Comparison of ENCODE assay signal across 11 cellular contexts in the genomic region with DNA sequence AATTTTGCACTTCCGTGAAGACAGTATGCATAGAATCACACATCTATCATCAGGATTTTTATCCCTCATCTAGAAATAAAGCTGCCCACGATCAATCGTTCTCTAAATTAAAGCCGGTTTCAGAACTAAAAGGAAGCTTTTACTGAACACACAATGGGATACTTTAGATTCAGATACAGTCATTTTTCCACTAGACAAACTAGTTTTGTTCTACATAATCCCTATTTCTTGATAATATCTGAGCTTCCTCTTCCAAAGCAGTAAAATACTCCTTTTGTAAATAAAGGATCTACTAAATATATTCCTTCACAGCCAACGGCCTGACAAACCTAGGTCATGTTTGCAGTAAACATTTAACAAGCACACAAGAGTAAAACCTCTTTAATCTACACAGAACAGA. TPM values are rescaled to one million over a fixed set of nuclear protein-coding genes. Genes with fewer than 3 reads are reported as not detected.
A peak's percentile ranks its signal among the peaks of the same experiment; 100 is the strongest.
DNase-seq lines count a peak whose midpoint lies in the region; ATAC-seq, FAIRE-seq and TF ChIP-seq lines count a peak whose summit lies in the region.
"Had no signal": no experiment of that assay in that cellular context is flagged by ENCODE, and none has a peak within 500 bp of the region (broad histone marks: within the 10 kb centered on the region; RNA-seq: fewer than 3 reads in every experiment).

No MANE protein-coding gene starts in this region.

- H3K27ac ChIP-seq in K562 (ENCODE audit: extremely low read depth, low read depth, low read length): no peak overlapping the region

- H3K36me3 Mint-ChIP-seq in stimulated activated naive CD8-positive, alpha-beta T cell treated with anti-CD3 and anti-CD28 coated beads, Interleukin-15, Interleukin-2, amounts not matched to agents 100 ng/mL and 50 ng/mL, for 24 hours (ENCODE audit: low read depth): peaks cover 29% of the 10 kb centered on the region

- H3K9ac ChIP-seq in K562 (ENCODE audit: insufficient read depth in 1 of 2, low read depth in 2 of 2, low read length in 2 of 2): no peak overlapping the region

- WGBS in K562 (ENCODE audit: insufficient coverage, low coverage, missing lambda C conversion rate): 78% methylated on average over 5 of the region's 5 CpGs

- CTCF ChIA-PET in K562 (lab: Yijun Ruan, JAX; ENCODE audit: low intra/inter-chr PET ratio): no interaction called here

- no peak for DNase-seq in stimulated activated naive CD8-positive, alpha-beta T cell treated with anti-CD3 and anti-CD28 coated beads, Interleukin-15, amount 100 ng/mL, for 72 hours
- DNase-seq in K562 (ENCODE audit: extremely low read depth in 1 of 4, low spot score in 3 of 4) (no peak), mucosa of descending colon (peak in 1 of 3 donors; percentile 32), NCI-H510A (lab: John Stamatoyannopoulos, UW) (no peak), GM20000 (ENCODE audit: low spot score) (no peak), UCSD-AML1 (lab: John Stamatoyannopoulos, UW; ENCODE audit: unreplicated experiment) (no peak)
- DNase-seq: activated CD8-positive, alpha-beta memory T cell treated with anti-CD3 and anti-CD28 coated beads for 24 hours; Kasumi-1 had no signal

- TF ChIP-seq CTCF in K562 (IDR thresholded peaks at IDR 0.05 in 2 of 3, conservative IDR thresholded peaks at IDR 0.05 in 1 of 3; ENCODE audit: insufficient read depth in 2 of 3, low read depth in 1 of 3, low read length in 3 of 3): no peak
- TF ChIP-seq CTCF in mucosa of descending colon (IDR thresholded peaks at IDR 0.05): no peak
- TF ChIP-seq CTCF in GM20000 (IDR thresholded peaks at IDR 0.05; ENCODE audit: extremely low read depth, missing control alignments): no peak

- H3K4me1 ChIP-seq in K562 (replicated peaks in 1 of 2; ENCODE audit: control insufficient read depth in 2 of 2, insufficient read depth in 2 of 2, low read length in 2 of 2): peaks cover 0 to 4% of the 10 kb centered on the region in 2 experiments; a peak in 1 of 5 replicates
- H3K4me1 ChIP-seq in mucosa of descending colon (ENCODE audit: low read depth): peaks cover 33% of the 10 kb centered on the region

- H3K36me3 ChIP-seq in K562 (ENCODE audit: control insufficient read depth, insufficient read depth, low read length) (peaks cover 43% of the 10 kb centered on the region), mucosa of descending colon (ENCODE audit: low read depth) (no peaks in the 10 kb centered on the region)

- no peaks in the 10 kb centered on the region for H3K9me1 ChIP-seq in K562 (ENCODE audit: control insufficient read depth, insufficient read depth, low read length)

- H4K20me1 ChIP-seq in K562 (replicated peaks; ENCODE audit: control insufficient read depth, insufficient read depth, low read length): no peaks in the 10 kb centered on the region; the same call in 1 of the 2 replicates

- in situ Hi-C loops in K562 (cut with MboI): no loop called here

- H3K4me1 Mint-ChIP-seq in stimulated activated naive CD8-positive, alpha-beta T cell treated with anti-CD3 and anti-CD28 coated beads, Interleukin-15, Interleukin-2, amounts not matched to agents 100 ng/mL and 50 ng/mL, for 24 hours (ENCODE audit: low read depth): peaks cover 50% of the 10 kb centered on the region
- H3K4me1 Mint-ChIP-seq in stimulated activated naive CD8-positive, alpha-beta T cell treated with anti-CD3 and anti-CD28 coated beads, Interleukin-15, amount 100 ng/mL, for 72 hours: peaks cover 33% of the 10 kb centered on the region

- ATAC-seq in stimulated activated naive CD8-positive, alpha-beta T cell treated with anti-CD3 and anti-CD28 coated beads, Interleukin-15, amount 100 ng/mL, for 72 hours: no peak
- ATAC-seq in K562 (no peak), mucosa of descending colon (peak; percentile 31), GM21423 (IDR thresholded peaks at IDR 0.05; ENCODE audit: unreplicated experiment) (no peak)

- no peak for TF ChIP-seq EP300 in K562 (IDR thresholded peaks at IDR 0.05; ENCODE audit: low read length)

- no peak for TF ChIP-seq RAD21 in K562 (CRISPR knock-in tag; conservative IDR thresholded peaks at IDR 0.05 in 1 of 2, IDR thresholded peaks at IDR 0.05 in 1 of 2)

- no peaks in the 10 kb centered on the region for H3K9me3 ChIP-seq in K562 (replicated peaks; ENCODE audit: control insufficient read depth, insufficient read depth, low read depth, low read length)
- no peaks in the 10 kb centered on the region for H3K9me3 ChIP-seq in mucosa of descending colon

- no peaks in the 10 kb centered on the region for H3K27me3 ChIP-seq in K562 (ENCODE audit: control insufficient read depth in 2 of 2, insufficient read depth in 2 of 2, low read length in 2 of 2)

- no peak for FAIRE-seq in K562 (lab: Jason Lieb, UNC)
- FAIRE-seq: D721Med had no signal

- H3K79me2 ChIP-seq in K562 (ENCODE audit: control insufficient read depth, insufficient read depth, low read length): peaks cover 78% of the 10 kb centered on the region

- no TSS peak for BruUV-seq in K562 (replicated peaks; lab: Mats Ljungman, UMichigan)

- H2AFZ ChIP-seq in K562 (ENCODE audit: low read depth, low read length): no peak overlapping the region

- H3K4me3 ChIP-seq in K562 (no peak overlapping the region), mucosa of descending colon (no peak overlapping the region)

- intact Hi-C loops in K562 (cut with micrococcal nuclease): no loop called here
- intact Hi-C loops in mucosa of descending colon (cut with DNase I, micrococcal nuclease): no loop called here

- H3K27me3 Mint-ChIP-seq in stimulated activated naive CD8-positive, alpha-beta T cell treated with anti-CD3 and anti-CD28 coated beads, Interleukin-15, Interleukin-2, amounts not matched to agents 100 ng/mL and 50 ng/mL, for 24 hours: no peaks in the 10 kb centered on the region
- H3K27me3 Mint-ChIP-seq in stimulated activated naive CD8-positive, alpha-beta T cell treated with anti-CD3 and anti-CD28 coated beads, Interleukin-15, amount 100 ng/mL, for 72 hours: no peaks in the 10 kb centered on the region

- no peak for TF ChIP-seq POLR2A in K562 (conservative IDR thresholded peaks at IDR 0.05)

- H3K4me3 Mint-ChIP-seq in stimulated activated naive CD8-positive, alpha-beta T cell treated with anti-CD3 and anti-CD28 coated beads, Interleukin-15, Interleukin-2, amounts not matched to agents 100 ng/mL and 50 ng/mL, for 24 hours: peak overlapping the region; percentile 30
- no peak overlapping the region for H3K4me3 Mint-ChIP-seq in stimulated activated naive CD8-positive, alpha-beta T cell treated with anti-CD3 and anti-CD28 coated beads, Interleukin-15, amount 100 ng/mL, for 72 hours

- POLR2A ChIA-PET in K562 (lab: Yijun Ruan, JAX): interaction anchor here (0.6 to 1.4 kb wide), 5 partner anchors 9 to 62 kb away, joined by 3 to 6 read pairs (median 3); no protein-coding TSS in a partner anchor

- H3K27ac Mint-ChIP-seq in stimulated activated naive CD8-positive, alpha-beta T cell treated with anti-CD3 and anti-CD28 coated beads, Interleukin-15, Interleukin-2, amounts not matched to agents 100 ng/mL and 50 ng/mL, for 24 hours: peak overlapping the region; percentile 9
- H3K27ac Mint-ChIP-seq in stimulated activated naive CD8-positive, alpha-beta T cell treated with anti-CD3 and anti-CD28 coated beads, Interleukin-15, amount 100 ng/mL, for 72 hours: no peak overlapping the region

- H3K4me2 ChIP-seq in K562 (ENCODE audit: insufficient read depth, low read length): peak overlapping the region; percentile 28; the same call in 1 of the 2 replicates

- H3K9me3 Mint-ChIP-seq in stimulated activated naive CD8-positive, alpha-beta T cell treated with anti-CD3 and anti-CD28 coated beads, Interleukin-15, Interleukin-2, amounts not matched to agents 100 ng/mL and 50 ng/mL, for 24 hours: no peaks in the 10 kb centered on the region
- H3K9me3 Mint-ChIP-seq in stimulated activated naive CD8-positive, alpha-beta T cell treated with anti-CD3 and anti-CD28 coated beads, Interleukin-15, amount 100 ng/mL, for 72 hours: no peaks in the 10 kb centered on the region

RNA-seq across cellular contexts. Expression of a gene that starts 2.0 kb away (rescaled TPM):
- total RNA-seq in K562 (2011; cell fraction: chromatin; rRNA removed; ENCODE audit: low replicate concordance): 23.0 and 32.4 TPM in 2 replicates
- total RNA-seq in K562 (2011; cell fraction: nucleolus; rRNA removed): 12.7 and 17.4 TPM in 2 replicates
- total RNA-seq in K562 (2011; cell fraction: nucleoplasm; rRNA removed): 17.2 and 24.0 TPM in 2 replicates
- total RNA-seq in K562 (2014; rRNA removed) (9.3 and 11.6 TPM in 2 replicates), K562 (2014; rRNA removed; fragmentation: Illumina TruSeq; extraction: Trizol) (12.3 and 14.7 TPM in 2 replicates), K562 (2015; rRNA removed; fragmentation: Illumina TruSeq; extraction: Trizol) (13.2 and 15.1 TPM in 2 replicates), K562 (2021) (14.5 and 15.0 TPM in 2 replicates), mucosa of descending colon (10 to 100 TPM; 41.9 to 51.6 (median 51.3) TPM)
- polyA plus RNA-seq in K562 (2011; rRNA removed) (19.0 and 19.2 TPM in 2 replicates), K562 (2014; fragmentation: Illumina TruSeq; extraction: Trizol) (13.6 and 15.3 TPM in 2 replicates), K562 (2014; fragmentation: Nextera tagmentation; extraction: Ambion mirVana) (10 to 100 TPM; 10.9 to 17.3 TPM), K562 (2014; rRNA removed) (11.1 and 14.1 TPM in 2 replicates)
- 7.9 and 9.7 TPM in 2 replicates for polyA plus RNA-seq in K562 (2011; cell fraction: cytosol; rRNA removed)
- 28.9 and 37.1 TPM in 2 replicates for polyA plus RNA-seq in K562 (2011; cell fraction: nucleus; rRNA removed)
- 12.6 and 12.9 TPM in 2 replicates for polyA plus RNA-seq in K562 (2012)
- polyA minus RNA-seq in K562 (2011; rRNA and poly(A)+ RNA removed): 13.8 and 20.6 TPM in 2 replicates
- polyA minus RNA-seq in K562 (2011; cell fraction: cytosol; rRNA and poly(A)+ RNA removed): 10.8 and 15.0 TPM in 2 replicates
- polyA minus RNA-seq in K562 (2011; cell fraction: nucleus; rRNA and poly(A)+ RNA removed): 12.9 and 25.2 TPM in 2 replicates

RNA-seq across cellular contexts. Expression of a gene that starts 2.2 kb away (rescaled TPM):
- 32.7 and 71.3 TPM in 2 replicates for total RNA-seq in K562 (2011; cell fraction: chromatin; rRNA removed; ENCODE audit: low replicate concordance)
- total RNA-seq in K562 (2011; cell fraction: nucleolus; rRNA removed): 45.7 and 48.7 TPM in 2 replicates
- total RNA-seq in K562 (2011; cell fraction: nucleoplasm; rRNA removed): 54.0 and 71.7 TPM in 2 replicates
- total RNA-seq in K562 (2014; rRNA removed) (19.1 and 23.7 TPM in 2 replicates), K562 (2014; rRNA removed; fragmentation: Illumina TruSeq; extraction: Trizol) (32.9 and 34.6 TPM in 2 replicates), K562 (2015; rRNA removed; fragmentation: Illumina TruSeq; extraction: Trizol) (30.0 and 36.2 TPM in 2 replicates), K562 (2021) (21.5 and 27.7 TPM in 2 replicates), mucosa of descending colon (10 to 100 TPM; 64.2 to 96.7 (median 93.6) TPM)
- polyA plus RNA-seq in K562 (2011; rRNA removed) (15.3 and 22.3 TPM in 2 replicates), K562 (2014; fragmentation: Illumina TruSeq; extraction: Trizol) (26.3 and 29.6 TPM in 2 replicates), K562 (2014; fragmentation: Nextera tagmentation; extraction: Ambion mirVana) (10 to 100 TPM; 38.3 to 43.3 TPM), K562 (2014; rRNA removed) (16.6 and 16.7 TPM in 2 replicates)
- 8.5 and 15.1 TPM in 2 replicates for polyA plus RNA-seq in K562 (2011; cell fraction: cytosol; rRNA removed)
- 15.0 and 17.5 TPM in 2 replicates for polyA plus RNA-seq in K562 (2011; cell fraction: nucleus; rRNA removed)
- polyA plus RNA-seq in K562 (2012): 18.4 and 21.8 TPM in 2 replicates
- 35.9 and 39.7 TPM in 2 replicates for polyA minus RNA-seq in K562 (2011; rRNA and poly(A)+ RNA removed)
- polyA minus RNA-seq in K562 (2011; cell fraction: cytosol; rRNA and poly(A)+ RNA removed): 13.5 and 17.6 TPM in 2 replicates
- polyA minus RNA-seq in K562 (2011; cell fraction: nucleus; rRNA and poly(A)+ RNA removed): 17.9 and 38.3 TPM in 2 replicates
